In the genomic region with DNA sequence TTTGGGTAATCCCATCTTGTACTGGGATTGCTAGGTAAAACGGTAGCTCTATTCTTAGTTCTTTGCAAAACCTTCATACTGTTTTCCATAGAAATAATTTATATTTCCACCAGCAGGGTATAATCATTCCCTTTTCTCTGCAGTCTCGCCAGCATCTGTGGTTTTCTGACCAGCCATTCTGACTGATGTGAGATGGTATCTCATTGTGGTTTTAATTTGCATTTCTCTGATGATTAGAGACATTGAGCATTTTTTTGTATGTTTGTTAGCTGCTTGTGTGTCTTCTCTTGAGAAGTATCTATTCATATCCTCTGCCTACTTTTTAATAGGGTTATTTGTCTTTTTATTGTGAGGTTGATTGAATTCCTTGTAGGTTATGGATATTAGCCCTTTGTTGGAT, we compare ENCODE assay signal across 12 cellular contexts.
A peak's percentile ranks its signal among the peaks of the same experiment; 100 is the strongest.
DNase-seq lines count a peak whose midpoint lies in the region; ATAC-seq and TF ChIP-seq lines count a peak whose summit lies in the region.
"Had no signal": no experiment of that assay in that cellular context is flagged by ENCODE, and none has a peak within 500 bp of the region (broad histone marks: within the 10 kb centered on the region; RNA-seq: fewer than 3 reads in every experiment).

No MANE protein-coding gene starts in this region.

- no peak for TF ChIP-seq CTCF in choroid plexus epithelial cell (conservative IDR thresholded peaks at IDR 0.05; ENCODE audit: low read depth, low read length)

- peak; percentile 37 for DNase-seq in choroid plexus epithelial cell (ENCODE audit: low read depth)
- DNase-seq in HuH-7.5 (ENCODE audit: low spot score): no peak
- DNase-seq in superior temporal gyrus (ENCODE audit: extremely low spot score): no peak
- no peak for DNase-seq in SK-N-DZ (ENCODE audit: low spot score)
- no peak for DNase-seq in NCI-H2029 (lab: John Stamatoyannopoulos, UW)
- DNase-seq: activated CD8-positive, alpha-beta T cell treated with anti-CD3 and anti-CD28 coated beads, Interleukin-2, amount 10 ng/mL, durations not matched to agents 7 days and 5 days; esophagus squamous epithelium; left ventricle myocardium superior; NCI-H2081 had no signal

- peak; percentile 72 for ATAC-seq in GM18498 (IDR thresholded peaks at IDR 0.05; ENCODE audit: unreplicated experiment)
- ATAC-seq in GM21717 (IDR thresholded peaks at IDR 0.05; ENCODE audit: unreplicated experiment): peak; percentile 71
- ATAC-seq in HG03439 (IDR thresholded peaks at IDR 0.05; ENCODE audit: unreplicated experiment): peak; percentile 53
- ATAC-seq: activated CD8-positive, alpha-beta T cell treated with anti-CD3 and anti-CD28 coated beads, Interleukin-2, amount 10 ng/mL, durations not matched to agents 7 days and 5 days; left ventricle myocardium superior had no signal

- no peak overlapping the region for H3K4me3 ChIP-seq in choroid plexus epithelial cell (ENCODE audit: low read depth, low read length)
- H3K4me3 ChIP-seq: esophagus squamous epithelium had no signal
